Comparison of ENCODE assay signal across 14 cellular contexts in genomic region chr6:27297484-27297856, GRCh38. TPM values are rescaled to one million over a fixed set of nuclear protein-coding genes. Genes with fewer than 3 reads are reported as not detected.
A peak's percentile ranks its signal among the peaks of the same experiment; 100 is the strongest.
DNase-seq lines count a peak whose midpoint lies in the region; ATAC-seq and TF ChIP-seq lines count a peak whose summit lies in the region.
"Had no signal": no experiment of that assay in that cellular context is flagged by ENCODE, and none has a peak within 500 bp of the region (broad histone marks: within the 10 kb centered on the region; RNA-seq: fewer than 3 reads in every experiment).

No MANE protein-coding gene starts in this region.

- H3K4me3 Mint-ChIP-seq in activated CD8-positive, alpha-beta memory T cell treated with anti-CD3 and anti-CD28 coated beads, Interleukin-2, amount 10 ng/mL, durations not matched to agents 7 days and 5 days = no peak overlapping the region
- H3K4me3 Mint-ChIP-seq in T-helper 17 cell (peak overlapping the region; percentile 3), progenitor cell of endocrine pancreas (ENCODE audit: low read depth) (peak overlapping the region; percentile 55)

- peaks cover 4% of the 10 kb centered on the region for H3K9me3 Mint-ChIP-seq in activated CD8-positive, alpha-beta memory T cell treated with anti-CD3 and anti-CD28 coated beads, Interleukin-2, amount 10 ng/mL, durations not matched to agents 7 days and 5 days (ENCODE audit: low read depth)
- peaks cover under 1% of the 10 kb centered on the region for H3K9me3 Mint-ChIP-seq in progenitor cell of endocrine pancreas (ENCODE audit: low read depth)

- peaks cover 2% of the 10 kb centered on the region for H3K36me3 Mint-ChIP-seq in activated CD8-positive, alpha-beta memory T cell treated with anti-CD3 and anti-CD28 coated beads, Interleukin-2, amount 10 ng/mL, durations not matched to agents 7 days and 5 days
- peaks cover 5% of the 10 kb centered on the region for H3K36me3 Mint-ChIP-seq in T-helper 17 cell (ENCODE audit: low read depth)
- H3K36me3 Mint-ChIP-seq in progenitor cell of endocrine pancreas (ENCODE audit: insufficient read depth) = no peaks in the 10 kb centered on the region

- H3K4me3 ChIP-seq in epithelial cell of proximal tubule (ENCODE audit: low read depth, low read length) (peak overlapping the region; percentile 23), tibial artery (no peak overlapping the region)
- H3K4me3 ChIP-seq: thoracic aorta had no signal

- peak overlapping the region; percentile 30 for H3K27ac Mint-ChIP-seq in activated CD8-positive, alpha-beta memory T cell treated with anti-CD3 and anti-CD28 coated beads, Interleukin-2, amount 10 ng/mL, durations not matched to agents 7 days and 5 days
- H3K27ac Mint-ChIP-seq in T-helper 17 cell (no peak overlapping the region), progenitor cell of endocrine pancreas (peak overlapping the region; percentile 90)

- intact Hi-C loops in tibial artery (cut with DNase I; ENCODE audit: low total_unique reads) = no loop called here

- peaks cover 0 to 78% of the 10 kb centered on the region in 2 donors for H3K27me3 ChIP-seq in tibial artery

- peaks cover 70% of the 10 kb centered on the region for H3K27me3 Mint-ChIP-seq in activated CD8-positive, alpha-beta memory T cell treated with anti-CD3 and anti-CD28 coated beads, Interleukin-2, amount 10 ng/mL, durations not matched to agents 7 days and 5 days
- H3K27me3 Mint-ChIP-seq in T-helper 17 cell (peaks cover 60% of the 10 kb centered on the region), progenitor cell of endocrine pancreas (peaks cover 79% of the 10 kb centered on the region)

- peaks cover 4% of the 10 kb centered on the region for H3K4me1 Mint-ChIP-seq in activated CD8-positive, alpha-beta memory T cell treated with anti-CD3 and anti-CD28 coated beads, Interleukin-2, amount 10 ng/mL, durations not matched to agents 7 days and 5 days
- H3K4me1 Mint-ChIP-seq in T-helper 17 cell (no peaks in the 10 kb centered on the region), progenitor cell of endocrine pancreas (ENCODE audit: low read depth) (peaks cover 12% of the 10 kb centered on the region)

- peaks cover 17% of the 10 kb centered on the region for H3K9me3 ChIP-seq in T-helper 17 cell (ENCODE audit: control insufficient read depth, low read length, poor library complexity, severe bottlenecking)
- H3K9me3 ChIP-seq in tibial artery = peaks cover 0 to 16% (median 11%) of the 10 kb centered on the region in 3 donors
- H3K9me3 ChIP-seq: thoracic aorta had no signal

- no peaks in the 10 kb centered on the region for H3K4me1 ChIP-seq in tibial artery

- no peak overlapping the region for H3K27ac ChIP-seq in tibial artery
- H3K27ac ChIP-seq: thoracic aorta had no signal

- no peaks in the 10 kb centered on the region for H3K36me3 ChIP-seq in tibial artery
- H3K36me3 ChIP-seq: thoracic aorta had no signal

- DNase-seq in activated CD8-positive, alpha-beta memory T cell treated with anti-CD3 and anti-CD28 coated beads, Interleukin-2, amount 10 ng/mL, durations not matched to agents 7 days and 5 days = no peak
- no peak for DNase-seq in activated CD8-positive, alpha-beta memory T cell treated with anti-CD3 and anti-CD28 coated beads for 24 hours
- no peak for DNase-seq in T-helper 17 cell
- DNase-seq in epithelial cell of proximal tubule (ENCODE audit: low read depth) = no peak
- DNase-seq in progenitor cell of endocrine pancreas (ENCODE audit: low spot score, unreplicated experiment) = no peak
- no peak for DNase-seq in NCI-H1694 (lab: John Stamatoyannopoulos, UW)
- no peak for DNase-seq in tibial artery
- no peak for DNase-seq in NCI-H146 (lab: John Stamatoyannopoulos, UW)
- DNase-seq: activated naive CD4-positive, alpha-beta T cell treated with anti-CD3 and anti-CD28 coated beads, Interleukin-2, amount 50 U/mL, for 16 hours; NCI-H1092 had no signal

- TF ChIP-seq CTCF in epithelial cell of proximal tubule (conservative IDR thresholded peaks at IDR 0.05; ENCODE audit: low read depth, low read length) (no peak), progenitor cell of endocrine pancreas (IDR thresholded peaks at IDR 0.05; ENCODE audit: unreplicated experiment) (no peak), tibial artery (IDR thresholded peaks at IDR 0.05) (no peak)

- no peak for ATAC-seq in activated CD8-positive, alpha-beta memory T cell treated with anti-CD3 and anti-CD28 coated beads, Interleukin-2, amount 10 ng/mL, durations not matched to agents 7 days and 5 days
- ATAC-seq in T-helper 17 cell = no peak

- CTCF ChIA-PET in activated CD8-positive, alpha-beta memory T cell treated with anti-CD3 and anti-CD28 coated beads, Interleukin-2, amount 10 ng/mL, durations not matched to agents 7 days and 5 days (lab: Charles Lee) = no interaction called here

RNA-seq across cellular contexts. Expression of gene POM121L2, which starts 14.6 kb away (rescaled TPM):
- total RNA-seq in activated CD8-positive, alpha-beta memory T cell treated with anti-CD3 and anti-CD28 coated beads, Interleukin-2, amount 10 ng/mL, durations not matched to agents 7 days and 5 days = not detected
- total RNA-seq in T-helper 17 cell (not detected), epithelial cell of proximal tubule (not detected in 2 replicates), progenitor cell of endocrine pancreas (not detected in 2 replicates)
- total RNA-seq: dermis microvascular lymphatic vessel endothelial cell, mesenteric fat pad, pulmonary artery endothelial cell, thoracic aorta had no signal

RNA-seq across cellular contexts. Expression of gene PRSS16, which starts 50.0 kb away (rescaled TPM):
- total RNA-seq in activated CD8-positive, alpha-beta memory T cell treated with anti-CD3 and anti-CD28 coated beads, Interleukin-2, amount 10 ng/mL, durations not matched to agents 7 days and 5 days = under 1 TPM; 0.33 to 0.82 TPM
- total RNA-seq in T-helper 17 cell = 1 to 10 TPM in 1 of 2 donors, under 1 TPM in 1; 0.80 to 2.0 TPM
- 1.0 and 2.8 TPM in 2 replicates for total RNA-seq in epithelial cell of proximal tubule
- total RNA-seq in progenitor cell of endocrine pancreas = 28.2 and 29.8 TPM in 2 replicates
- total RNA-seq: dermis microvascular lymphatic vessel endothelial cell, pulmonary artery endothelial cell, thoracic aorta had no signal
